In genomic region chr9:2015581-2016410, GRCh38 we compare ENCODE assay signal across 8 cellular contexts. TPM values are rescaled to one million over a fixed set of nuclear protein-coding genes. Genes with fewer than 3 reads are reported as not detected.
DNase-seq lines count a peak whose midpoint lies in the region; ATAC-seq, FAIRE-seq and TF ChIP-seq lines count a peak whose summit lies in the region.

No MANE protein-coding gene starts in this region.

- peaks cover 52% of the 10 kb centered on the region for H3K4me1 Mint-ChIP-seq in activated naive CD8-positive, alpha-beta T cell (ENCODE audit: low read depth)

- H3K27ac ChIP-seq in SJCRH30 (peak overlapping the region; percentile 88), tibial nerve (peak overlapping the region; percentile 89 to 99 (median 96))

- no peaks in the 10 kb centered on the region for H3K9me3 ChIP-seq in SJCRH30 (replicated peaks)
- no peaks in the 10 kb centered on the region for H3K9me3 ChIP-seq in tibial nerve

- WGBS in tibial nerve, 2 donors: 0 to 1% methylated on average over 44 to 51 of the region's 59 CpGs

- no peaks in the 10 kb centered on the region for H3K27me3 ChIP-seq in SJCRH30
- H3K27me3 ChIP-seq in tibial nerve: no peaks in the 10 kb centered on the region

- ATAC-seq in HG03095 (IDR thresholded peaks at IDR 0.05; ENCODE audit: unreplicated experiment) (peak; percentile 0), Right ventricle myocardium inferior (peak; percentile 17), omental fat pad (ENCODE audit: low FRiP score) (peak; percentile 4)

- H3K36me3 Mint-ChIP-seq in activated naive CD8-positive, alpha-beta T cell: no peaks in the 10 kb centered on the region

- no peaks in the 10 kb centered on the region for H3K9me3 Mint-ChIP-seq in activated naive CD8-positive, alpha-beta T cell (ENCODE audit: low read depth)

- TF ChIP-seq CTCF in omental fat pad (IDR thresholded peaks at IDR 0.05): no peak
- TF ChIP-seq CTCF in tibial nerve (IDR thresholded peaks at IDR 0.05): no peak

- peak overlapping the region; percentile 98 for H3K27ac Mint-ChIP-seq in activated naive CD8-positive, alpha-beta T cell

- peak; percentile 54 for DNase-seq in G401 (ENCODE audit: low spot score)
- peak; percentile 37 to 60 for DNase-seq in SJCRH30
- DNase-seq in Right ventricle myocardium inferior (ENCODE audit: missing footprints): peak; percentile 81
- DNase-seq in omental fat pad (ENCODE audit: low spot score): peak; percentile 26
- DNase-seq in tibial nerve (ENCODE audit: low spot score in 2 of 2): peak; percentile 15 to 35
- DNase-seq in RCC 7860 (ENCODE audit: low spot score): no peak

- in situ Hi-C loops in G401 (cut with HindIII; ENCODE audit: low sequenced_read_pairs): no loop called here

- 0 out of 2 replicates have a peak, but pooled peaks cover 2% of the 10 kb centered on the region for H3K4me1 ChIP-seq in SJCRH30
- peaks cover 0 to 40% (median 25%) of the 10 kb centered on the region in 4 donors for H3K4me1 ChIP-seq in tibial nerve

- no peak for FAIRE-seq in RCC 7860 (lab: Jason Lieb, UNC)

- no peak for TF ChIP-seq POLR2A in tibial nerve (IDR thresholded peaks at IDR 0.05)

- H3K27me3 Mint-ChIP-seq in activated naive CD8-positive, alpha-beta T cell: no peaks in the 10 kb centered on the region

- TF ChIP-seq EP300 in tibial nerve (IDR thresholded peaks at IDR 0.05): no peak

- intact Hi-C loops in Right ventricle myocardium inferior (cut with DNase I): loop anchor here (5.0 to 10.0 kb wide), 4 partner anchors 37 to 829 kb away; partner anchors contain the start of gene PUM3

- H3K36me3 ChIP-seq in SJCRH30 (no peaks in the 10 kb centered on the region), tibial nerve (no peaks in the 10 kb centered on the region)

- peak overlapping the region; percentile 73 for H3K4me3 ChIP-seq in SJCRH30
- peak overlapping the region; percentile 72 to 87 (median 82) for H3K4me3 ChIP-seq in tibial nerve

- peak overlapping the region; percentile 96 for H3K4me3 Mint-ChIP-seq in activated naive CD8-positive, alpha-beta T cell

RNA-seq across cellular contexts. Expression of gene SMARCA2, which starts 0.6 kb away (rescaled TPM):
- total RNA-seq in G401 (2014; rRNA removed; shearing (Covaris generic)): 0.92 and 1.1 TPM in 2 replicates
- total RNA-seq in SJCRH30 (2014; rRNA removed; shearing (Covaris generic)): 45.1 and 64.7 TPM in 2 replicates
- total RNA-seq in Right ventricle myocardium inferior: 98.4 TPM
- total RNA-seq in omental fat pad: 100 to 1,000 TPM in 1 of 4 donors, 10 to 100 TPM in 3; 84.8 to 164 (median 91.6) TPM
- total RNA-seq in tibial nerve: 100 to 1,000 TPM in 3 of 4 donors, 10 to 100 TPM in 1; 75.9 to 140 (median 119) TPM

Comparison
In these comparisons a context has a peak if more than half of its experiments do, and no peak if none do; other contexts are left out.
1. RNA of gene SMARCA2, which starts 0.6 kb away (total RNA-seq): 75.9 to 140 TPM in tibial nerve, 98.4 TPM in Right ventricle myocardium inferior (single experiment), 84.8 to 164 TPM in omental fat pad and 45.1 to 64.7 TPM in SJCRH30; 0.92 to 1.1 TPM in G401; every median in the first group is over 10 times any median in the second.
2. Peak in every context shown above with its lines, with median percentiles within 50 percentile points of each other: ATAC-seq.